23 cellular contexts compared by ENCODE assay signal in genomic region chr15:63072023-63072650, GRCh38. TPM values are rescaled to one million over a fixed set of nuclear protein-coding genes. Genes with fewer than 3 reads are reported as not detected.
DNase-seq lines count a peak whose midpoint lies in the region; ATAC-seq, FAIRE-seq and TF ChIP-seq lines count a peak whose summit lies in the region.
"Had no signal": no experiment of that assay in that cellular context is flagged by ENCODE, and none has a peak within 500 bp of the region (broad histone marks: within the 10 kb centered on the region; RNA-seq: fewer than 3 reads in every experiment).

No MANE protein-coding gene starts in this region.

- WGBS in gastroesophageal sphincter (ENCODE audit: low coverage in 1 of 2), 2 donors, result 12 to 15% methylated on average over 3 of the region's 3 CpGs
- WGBS in transverse colon (ENCODE audit: low coverage in 1 of 2), 2 donors, result 68 to 74% methylated on average over 3 of the region's 3 CpGs

- H3K36me3 ChIP-seq in gastroesophageal sphincter (peaks cover 4 to 44% of the 10 kb centered on the region in 2 donors), transverse colon (peaks cover 0 to 21% (median 10%) of the 10 kb centered on the region in 4 donors)
- H3K36me3 ChIP-seq: gastrocnemius medialis had no signal

- TF ChIP-seq CTCF in gastroesophageal sphincter (IDR thresholded peaks at IDR 0.05) (no peak), transverse colon (IDR thresholded peaks at IDR 0.05) (no peak)

- TF ChIP-seq EP300 in gastroesophageal sphincter (IDR thresholded peaks at IDR 0.05) (no peak), transverse colon (IDR thresholded peaks at IDR 0.05; ENCODE audit: low read depth) (no peak)

- DNase-seq in DMS153 treated with DMSO at 0.1 percent for 48 hours (lab: John Stamatoyannopoulos, UW; ENCODE audit: unreplicated experiment), result peak; percentile 1
- no peak for DNase-seq in DMS153 (lab: John Stamatoyannopoulos, UW)
- DNase-seq in NCI-H345 treated with DMSO at 0.1 percent for 48 hours (lab: John Stamatoyannopoulos, UW; ENCODE audit: unreplicated experiment), result peak; percentile 11
- DNase-seq in transverse colon, result no peak
- DNase-seq in HTR-8/SVneo (ENCODE audit: insufficient read length, low spot score), result no peak
- DNase-seq in H54 (ENCODE audit: insufficient read length, low spot score), result no peak
- DNase-seq in NCI-H1105 treated with DMSO at 0.1 percent for 48 hours (lab: John Stamatoyannopoulos, UW), result no peak
- DNase-seq: activated CD4-positive, alpha-beta memory T cell treated with anti-CD3 and anti-CD28 coated beads for 36 hours; activated gamma-delta T cell; activated T-cell treated with anti-CD3 and anti-CD28 coated beads for 4 hours; BE2C; COR-L47; gastrocnemius medialis; NCI-H1417 treated with DMSO at 0.1 percent for 48 hours; NCI-H82; PC-3; posterior cingulate gyrus; SJCRH30; T-helper 17 cell had no signal

- H3K27ac ChIP-seq in gastroesophageal sphincter, result peak overlapping the region; percentile 83 to 98 (median 94)
- peak overlapping the region; percentile 1 to 96 (median 68) for H3K27ac ChIP-seq in transverse colon
- H3K27ac ChIP-seq: 22Rv1, gastrocnemius medialis, SJCRH30, tibial nerve had no signal

- intact Hi-C loops in transverse colon (cut with DNase I; ENCODE audit: low total_unique reads), result no loop called here

- TF ChIP-seq POLR2A in gastroesophageal sphincter (IDR thresholded peaks at IDR 0.05) (no peak), transverse colon (IDR thresholded peaks at IDR 0.05) (no peak), H54 (IDR thresholded peaks at IDR 0.05; ENCODE audit: low read depth, low read length) (no peak)

- H3K4me3 ChIP-seq in gastroesophageal sphincter (no peak overlapping the region), transverse colon (no peak overlapping the region)
- H3K4me3 ChIP-seq: gastrocnemius medialis, SJCRH30, tibial nerve had no signal

- FAIRE-seq in HTR-8/SVneo (lab: Jason Lieb, UNC) (no peak), H54 (lab: Jason Lieb, UNC) (no peak)
- FAIRE-seq: bronchial epithelial cell had no signal

- peaks cover 23 to 99% (median 33%) of the 10 kb centered on the region in 3 donors for H3K4me1 ChIP-seq in gastroesophageal sphincter
- peaks cover 0 to 35% (median 9%) of the 10 kb centered on the region in 4 donors for H3K4me1 ChIP-seq in transverse colon
- H3K4me1 ChIP-seq: gastrocnemius medialis, SJCRH30 had no signal

- no peaks in the 10 kb centered on the region for H3K9me3 ChIP-seq in gastroesophageal sphincter
- H3K9me3 ChIP-seq in transverse colon, result no peaks in the 10 kb centered on the region
- H3K9me3 ChIP-seq: BE2C, gastrocnemius medialis, SJCRH30, tibial nerve had no signal

- in situ Hi-C loops in transverse colon (cut with MboI; ENCODE audit: low pct_ligation_motif_present in 1 of 4, low pct_unique_long_range_greater_than_20kb in 1 of 4, low sequenced_read_pairs in 3 of 4), result no loop called here

- ATAC-seq in gastroesophageal sphincter, result no peak
- ATAC-seq: gastrocnemius medialis, PC-3, T-helper 17 cell had no signal

- H3K27me3 ChIP-seq in gastroesophageal sphincter, result no peaks in the 10 kb centered on the region
- no peaks in the 10 kb centered on the region for H3K27me3 ChIP-seq in transverse colon
- H3K27me3 ChIP-seq: BE2C, gastrocnemius medialis, SJCRH30, tibial nerve had no signal

RNA-seq across cellular contexts. Expression of gene TPM1, which starts 29.6 kb away (rescaled TPM):
- total RNA-seq in gastroesophageal sphincter, result 1,000 to 10,000 TPM; 3,599 to 7,152 (median 6,397) TPM
- 1,000 to 10,000 TPM in 2 of 4 donors, 100 to 1,000 TPM in 2; 775 to 2,480 (median 1,140) TPM for total RNA-seq in transverse colon

RNA-seq across cellular contexts. Expression of gene LACTB, which starts 49.5 kb away (rescaled TPM):
- total RNA-seq in gastroesophageal sphincter, result 10 to 100 TPM; 15.6 to 20.8 (median 17.3) TPM
- total RNA-seq in transverse colon, result 10 to 100 TPM in 3 of 4 donors, 1 to 10 TPM in 1; 6.7 to 20.6 (median 19.6) TPM

Comparison
In these comparisons a context has a peak if more than half of its experiments do, and no peak if none do; other contexts are left out.
1. DNase-seq: peak in DMS153 treated with DMSO at 0.1 percent for 48 hours (single experiment) and NCI-H345 treated with DMSO at 0.1 percent for 48 hours (single experiment); none in DMS153 (single experiment), transverse colon (single experiment), HTR-8/SVneo (single experiment), H54 (single experiment) and NCI-H1105 treated with DMSO at 0.1 percent for 48 hours (single experiment).